ENCODE assay signal across 1 cellular context in the genomic region with DNA sequence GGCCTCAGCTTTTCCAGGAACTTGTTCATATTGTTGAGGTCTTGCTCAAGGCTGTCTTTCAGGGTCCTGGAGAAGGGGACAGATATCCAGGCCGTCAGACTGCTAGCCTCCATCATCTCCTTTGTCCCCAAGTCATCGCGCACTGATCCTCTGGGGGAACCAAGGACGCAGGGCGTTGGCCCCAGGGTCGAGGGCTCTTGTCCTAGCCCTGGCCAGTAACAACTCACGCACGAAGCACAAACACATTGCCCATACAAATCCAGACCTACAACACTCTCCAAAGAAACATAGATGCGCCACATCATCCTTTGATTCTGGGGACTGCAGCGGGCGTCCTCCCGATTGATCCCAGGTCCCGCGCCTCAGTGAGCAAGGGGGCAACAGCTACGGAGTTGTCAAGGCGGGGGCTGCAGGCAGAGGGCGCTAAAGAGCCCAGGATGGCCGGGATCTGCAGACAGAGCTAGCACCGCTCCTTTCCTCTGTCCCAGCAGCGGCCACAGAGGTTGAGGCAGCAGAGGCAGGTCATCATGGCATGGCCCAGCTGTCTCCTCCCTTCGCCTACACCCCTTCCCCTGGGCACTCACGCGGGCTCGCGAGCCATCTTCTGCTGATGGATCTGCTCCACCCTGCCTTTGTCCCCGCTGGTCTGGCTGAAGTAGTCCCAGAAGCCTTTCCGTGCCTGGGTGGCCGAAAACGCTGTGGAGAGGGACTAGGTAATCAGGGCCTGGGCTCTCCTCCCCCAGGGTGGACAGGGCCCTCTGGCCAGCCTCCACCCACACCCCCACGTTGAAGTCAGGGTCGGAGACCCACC.
TF ChIP-seq lines count a peak whose summit lies in the region.

No MANE protein-coding gene starts in this region.

TF ChIP-seq in HepG2, 621 proteins besides CTCF, POLR2A, EP300 and RAD21 (continued from another document and continues in another):
- peak; percentile 65 for TF ChIP-seq HNF1B (CRISPR knock-in tag; IDR thresholded peaks at IDR 0.05)
- TF ChIP-seq, protein P1, sequence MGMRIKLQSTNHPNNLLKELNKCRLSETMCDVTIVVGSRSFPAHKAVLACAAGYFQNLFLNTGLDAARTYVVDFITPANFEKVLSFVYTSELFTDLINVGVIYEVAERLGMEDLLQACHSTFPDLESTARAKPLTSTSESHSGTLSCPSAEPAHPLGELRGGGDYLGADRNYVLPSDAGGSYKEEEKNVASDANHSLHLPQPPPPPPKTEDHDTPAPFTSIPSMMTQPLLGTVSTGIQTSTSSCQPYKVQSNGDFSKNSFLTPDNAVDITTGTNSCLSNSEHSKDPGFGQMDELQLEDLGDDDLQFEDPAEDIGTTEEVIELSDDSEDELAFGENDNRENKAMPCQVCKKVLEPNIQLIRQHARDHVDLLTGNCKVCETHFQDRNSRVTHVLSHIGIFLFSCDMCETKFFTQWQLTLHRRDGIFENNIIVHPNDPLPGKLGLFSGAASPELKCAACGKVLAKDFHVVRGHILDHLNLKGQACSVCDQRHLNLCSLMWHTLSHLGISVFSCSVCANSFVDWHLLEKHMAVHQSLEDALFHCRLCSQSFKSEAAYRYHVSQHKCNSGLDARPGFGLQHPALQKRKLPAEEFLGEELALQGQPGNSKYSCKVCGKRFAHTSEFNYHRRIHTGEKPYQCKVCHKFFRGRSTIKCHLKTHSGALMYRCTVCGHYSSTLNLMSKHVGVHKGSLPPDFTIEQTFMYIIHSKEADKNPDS (CRISPR knock-in tag; IDR thresholded peaks at IDR 0.05): 0 out of 2 replicates have a peak, but pooled peaks have one; percentile 48
- TF ChIP-seq ZC3H13 (CRISPR knock-in tag; IDR thresholded peaks at IDR 0.05): peak; percentile 65; the same call in 1 of the 2 replicates
- TF ChIP-seq PRDM10 (CRISPR knock-in tag; IDR thresholded peaks at IDR 0.05; ENCODE audit: low read depth): 0 out of 2 replicates have a peak, but pooled peaks have one; percentile 17
- TF ChIP-seq, protein P2, sequence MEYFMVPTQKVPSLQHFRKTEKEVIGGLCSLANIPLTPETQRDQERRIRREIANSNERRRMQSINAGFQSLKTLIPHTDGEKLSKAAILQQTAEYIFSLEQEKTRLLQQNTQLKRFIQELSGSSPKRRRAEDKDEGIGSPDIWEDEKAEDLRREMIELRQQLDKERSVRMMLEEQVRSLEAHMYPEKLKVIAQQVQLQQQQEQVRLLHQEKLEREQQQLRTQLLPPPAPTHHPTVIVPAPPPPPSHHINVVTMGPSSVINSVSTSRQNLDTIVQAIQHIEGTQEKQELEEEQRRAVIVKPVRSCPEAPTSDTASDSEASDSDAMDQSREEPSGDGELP (IDR thresholded peaks at IDR 0.05; ENCODE audit: borderline replicate concordance, low read depth): peak; percentile 51; the same call in 1 of the 2 replicates
- TF ChIP-seq, protein P3, sequence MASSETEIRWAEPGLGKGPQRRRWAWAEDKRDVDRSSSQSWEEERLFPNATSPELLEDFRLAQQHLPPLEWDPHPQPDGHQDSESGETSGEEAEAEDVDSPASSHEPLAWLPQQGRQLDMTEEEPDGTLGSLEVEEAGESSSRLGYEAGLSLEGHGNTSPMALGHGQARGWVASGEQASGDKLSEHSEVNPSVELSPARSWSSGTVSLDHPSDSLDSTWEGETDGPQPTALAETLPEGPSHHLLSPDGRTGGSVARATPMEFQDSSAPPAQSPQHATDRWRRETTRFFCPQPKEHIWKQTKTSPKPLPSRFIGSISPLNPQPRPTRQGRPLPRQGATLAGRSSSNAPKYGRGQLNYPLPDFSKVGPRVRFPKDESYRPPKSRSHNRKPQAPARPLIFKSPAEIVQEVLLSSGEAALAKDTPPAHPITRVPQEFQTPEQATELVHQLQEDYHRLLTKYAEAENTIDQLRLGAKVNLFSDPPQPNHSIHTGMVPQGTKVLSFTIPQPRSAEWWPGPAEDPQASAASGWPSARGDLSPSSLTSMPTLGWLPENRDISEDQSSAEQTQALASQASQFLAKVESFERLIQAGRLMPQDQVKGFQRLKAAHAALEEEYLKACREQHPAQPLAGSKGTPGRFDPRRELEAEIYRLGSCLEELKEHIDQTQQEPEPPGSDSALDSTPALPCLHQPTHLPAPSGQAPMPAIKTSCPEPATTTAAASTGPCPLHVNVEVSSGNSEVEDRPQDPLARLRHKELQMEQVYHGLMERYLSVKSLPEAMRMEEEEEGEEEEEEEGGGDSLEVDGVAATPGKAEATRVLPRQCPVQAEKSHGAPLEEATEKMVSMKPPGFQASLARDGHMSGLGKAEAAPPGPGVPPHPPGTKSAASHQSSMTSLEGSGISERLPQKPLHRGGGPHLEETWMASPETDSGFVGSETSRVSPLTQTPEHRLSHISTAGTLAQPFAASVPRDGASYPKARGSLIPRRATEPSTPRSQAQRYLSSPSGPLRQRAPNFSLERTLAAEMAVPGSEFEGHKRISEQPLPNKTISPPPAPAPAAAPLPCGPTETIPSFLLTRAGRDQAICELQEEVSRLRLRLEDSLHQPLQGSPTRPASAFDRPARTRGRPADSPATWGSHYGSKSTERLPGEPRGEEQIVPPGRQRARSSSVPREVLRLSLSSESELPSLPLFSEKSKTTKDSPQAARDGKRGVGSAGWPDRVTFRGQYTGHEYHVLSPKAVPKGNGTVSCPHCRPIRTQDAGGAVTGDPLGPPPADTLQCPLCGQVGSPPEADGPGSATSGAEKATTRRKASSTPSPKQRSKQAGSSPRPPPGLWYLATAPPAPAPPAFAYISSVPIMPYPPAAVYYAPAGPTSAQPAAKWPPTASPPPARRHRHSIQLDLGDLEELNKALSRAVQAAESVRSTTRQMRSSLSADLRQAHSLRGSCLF (CRISPR knock-in tag; IDR thresholded peaks at IDR 0.05; ENCODE audit: borderline replicate concordance): no peak
- TF ChIP-seq ZNF607 (CRISPR knock-in tag; IDR thresholded peaks at IDR 0.05; ENCODE audit: borderline replicate concordance): 0 out of 2 replicates have a peak, but pooled peaks have one; percentile 20
- peak; percentile 56 for TF ChIP-seq HDAC2 (CRISPR knock-in tag; IDR thresholded peaks at IDR 0.05)
- TF ChIP-seq CSRNP1 (CRISPR knock-in tag; IDR thresholded peaks at IDR 0.05): no peak
- 0 out of 2 replicates have a peak, but pooled peaks have one; percentile 30 for TF ChIP-seq ARNTL (CRISPR knock-in tag; IDR thresholded peaks at IDR 0.05)
- peak; percentile 83; the same call in 1 of the 2 replicates for TF ChIP-seq ZNF292 (CRISPR knock-in tag; IDR thresholded peaks at IDR 0.05; ENCODE audit: borderline replicate concordance, low read depth)
- TF ChIP-seq CHD2 (IDR thresholded peaks at IDR 0.05; ENCODE audit: low read depth, low read length): no peak
- peak; percentile 52; the same call in 1 of the 2 replicates for TF ChIP-seq MXD4 (CRISPR knock-in tag; IDR thresholded peaks at IDR 0.05)
- TF ChIP-seq, protein P4, sequence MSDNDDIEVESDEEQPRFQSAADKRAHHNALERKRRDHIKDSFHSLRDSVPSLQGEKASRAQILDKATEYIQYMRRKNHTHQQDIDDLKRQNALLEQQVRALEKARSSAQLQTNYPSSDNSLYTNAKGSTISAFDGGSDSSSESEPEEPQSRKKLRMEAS (IDR thresholded peaks at IDR 0.05): peak; percentile 39; the same call in 1 of the 2 replicates
- no peak for TF ChIP-seq SIN3B (IDR thresholded peaks at IDR 0.05; ENCODE audit: low read length)
- TF ChIP-seq KDM2A (CRISPR knock-in tag; IDR thresholded peaks at IDR 0.05; ENCODE audit: borderline replicate concordance, low read depth): peak; percentile 75
- peak; percentile 74; the same call in 1 of the 2 replicates for TF ChIP-seq TBX2 (CRISPR knock-in tag; IDR thresholded peaks at IDR 0.05; ENCODE audit: borderline replicate concordance)
- TF ChIP-seq IRX3 (CRISPR knock-in tag; IDR thresholded peaks at IDR 0.05; ENCODE audit: borderline replicate concordance, low read depth): peak; percentile 62; the same call in 1 of the 2 replicates
- TF ChIP-seq TAF1 (CRISPR knock-in tag; IDR thresholded peaks at IDR 0.05): peak; percentile 62; the same call in 1 of the 2 replicates
- TF ChIP-seq, protein P5, sequence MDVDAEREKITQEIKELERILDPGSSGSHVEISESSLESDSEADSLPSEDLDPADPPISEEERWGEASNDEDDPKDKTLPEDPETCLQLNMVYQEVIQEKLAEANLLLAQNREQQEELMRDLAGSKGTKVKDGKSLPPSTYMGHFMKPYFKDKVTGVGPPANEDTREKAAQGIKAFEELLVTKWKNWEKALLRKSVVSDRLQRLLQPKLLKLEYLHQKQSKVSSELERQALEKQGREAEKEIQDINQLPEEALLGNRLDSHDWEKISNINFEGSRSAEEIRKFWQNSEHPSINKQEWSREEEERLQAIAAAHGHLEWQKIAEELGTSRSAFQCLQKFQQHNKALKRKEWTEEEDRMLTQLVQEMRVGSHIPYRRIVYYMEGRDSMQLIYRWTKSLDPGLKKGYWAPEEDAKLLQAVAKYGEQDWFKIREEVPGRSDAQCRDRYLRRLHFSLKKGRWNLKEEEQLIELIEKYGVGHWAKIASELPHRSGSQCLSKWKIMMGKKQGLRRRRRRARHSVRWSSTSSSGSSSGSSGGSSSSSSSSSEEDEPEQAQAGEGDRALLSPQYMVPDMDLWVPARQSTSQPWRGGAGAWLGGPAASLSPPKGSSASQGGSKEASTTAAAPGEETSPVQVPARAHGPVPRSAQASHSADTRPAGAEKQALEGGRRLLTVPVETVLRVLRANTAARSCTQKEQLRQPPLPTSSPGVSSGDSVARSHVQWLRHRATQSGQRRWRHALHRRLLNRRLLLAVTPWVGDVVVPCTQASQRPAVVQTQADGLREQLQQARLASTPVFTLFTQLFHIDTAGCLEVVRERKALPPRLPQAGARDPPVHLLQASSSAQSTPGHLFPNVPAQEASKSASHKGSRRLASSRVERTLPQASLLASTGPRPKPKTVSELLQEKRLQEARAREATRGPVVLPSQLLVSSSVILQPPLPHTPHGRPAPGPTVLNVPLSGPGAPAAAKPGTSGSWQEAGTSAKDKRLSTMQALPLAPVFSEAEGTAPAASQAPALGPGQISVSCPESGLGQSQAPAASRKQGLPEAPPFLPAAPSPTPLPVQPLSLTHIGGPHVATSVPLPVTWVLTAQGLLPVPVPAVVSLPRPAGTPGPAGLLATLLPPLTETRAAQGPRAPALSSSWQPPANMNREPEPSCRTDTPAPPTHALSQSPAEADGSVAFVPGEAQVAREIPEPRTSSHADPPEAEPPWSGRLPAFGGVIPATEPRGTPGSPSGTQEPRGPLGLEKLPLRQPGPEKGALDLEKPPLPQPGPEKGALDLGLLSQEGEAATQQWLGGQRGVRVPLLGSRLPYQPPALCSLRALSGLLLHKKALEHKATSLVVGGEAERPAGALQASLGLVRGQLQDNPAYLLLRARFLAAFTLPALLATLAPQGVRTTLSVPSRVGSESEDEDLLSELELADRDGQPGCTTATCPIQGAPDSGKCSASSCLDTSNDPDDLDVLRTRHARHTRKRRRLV (CRISPR knock-in tag; IDR thresholded peaks at IDR 0.05): no peak
- no peak for TF ChIP-seq POGK (CRISPR knock-in tag; conservative IDR thresholded peaks at IDR 0.05)
